In genomic region chr13:109626386-109627171, GRCh38 we compare ENCODE assay signal across 22 cellular contexts.
DNase-seq lines count a peak whose midpoint lies in the region; ATAC-seq, FAIRE-seq and TF ChIP-seq lines count a peak whose summit lies in the region.
"Had no signal": no experiment of that assay in that cellular context is flagged by ENCODE, and none has a peak within 500 bp of the region (broad histone marks: within the 10 kb centered on the region; RNA-seq: fewer than 3 reads in every experiment).

No MANE protein-coding gene starts in this region.

- WGBS in IMR-90 (ENCODE audit: extremely low coverage in 2 of 2, insufficient read length in 1 of 2), 2 experiments = 29% methylated on average over 1 of the region's 8 CpGs; no CpG with 5 or more reads in 1 of the 2 experiments
- 71% methylated on average over 8 of the region's 8 CpGs for WGBS in prostate gland

- H3K18ac ChIP-seq in IMR-90 (ENCODE audit: low read depth, low read length) = no peak overlapping the region

- H3K36me3 ChIP-seq in DND-41 (ENCODE audit: insufficient read depth, low read length) (no peaks in the 10 kb centered on the region; the same call in none of the 2 replicates), IMR-90 (ENCODE audit: control insufficient read depth, insufficient read depth, low read length) (no peaks in the 10 kb centered on the region), astrocyte (ENCODE audit: insufficient read depth, low read length) (no peaks in the 10 kb centered on the region), prostate gland (no peaks in the 10 kb centered on the region)

- H3K4ac ChIP-seq in IMR-90 (ENCODE audit: low read depth, low read length) = no peak overlapping the region

- POLR2A ChIA-PET in IMR-90 (lab: Charles Lee; ENCODE audit: unreplicated experiment) = no interaction called here

- H2BK20ac ChIP-seq in IMR-90 (ENCODE audit: low read depth, low read length) = no peak overlapping the region

- no peaks in the 10 kb centered on the region for H3K9me3 Mint-ChIP-seq in astrocyte (ENCODE audit: unreplicated experiment)
- H3K9me3 Mint-ChIP-seq: T-cell had no signal

- H3K9me1 ChIP-seq in IMR-90 (ENCODE audit: insufficient read depth, low read length) = peaks cover 14% of the 10 kb centered on the region

- H3K27me3 Mint-ChIP-seq in astrocyte (ENCODE audit: low read depth, unreplicated experiment) = no peaks in the 10 kb centered on the region

- H3K14ac ChIP-seq in IMR-90 (replicated peaks; ENCODE audit: low read depth, low read length) = no peak overlapping the region; the same call in 1 of the 2 replicates

- no peak overlapping the region for H2AK5ac ChIP-seq in IMR-90 (ENCODE audit: low read depth, low read length)

- H3K27me3 ChIP-seq in DND-41 (ENCODE audit: insufficient read depth, low read length, poor library complexity) (no peaks in the 10 kb centered on the region), IMR-90 (ENCODE audit: control insufficient read depth, insufficient read depth, low read length) (peaks cover 10% of the 10 kb centered on the region), astrocyte (ENCODE audit: insufficient read depth, low read length) (no peaks in the 10 kb centered on the region), prostate gland (replicated peaks; ENCODE audit: insufficient read depth) (no peaks in the 10 kb centered on the region)

- no peak overlapping the region for H4K91ac ChIP-seq in IMR-90 (ENCODE audit: insufficient read depth, low read depth, low read length)

- no peak for TF ChIP-seq RAD21 in IMR-90 (IDR thresholded peaks at IDR 0.05; ENCODE audit: low read length)

- H3K27ac Mint-ChIP-seq in astrocyte (ENCODE audit: unreplicated experiment) = peak overlapping the region; percentile 29
- H3K27ac Mint-ChIP-seq: T-cell had no signal

- no peak overlapping the region for H3K4me2 ChIP-seq in DND-41 (ENCODE audit: insufficient read depth, low read length)
- H3K4me2 ChIP-seq in IMR-90 (ENCODE audit: low read depth, low read length) = no peak overlapping the region
- H3K4me2 ChIP-seq in astrocyte (ENCODE audit: low read length) = no peak overlapping the region
- H3K4me2 ChIP-seq: PC-9 had no signal

- H3K27ac ChIP-seq in DND-41 (ENCODE audit: low read length) (no peak overlapping the region), IMR-90 (ENCODE audit: insufficient read depth, low read length) (no peak overlapping the region), astrocyte (ENCODE audit: low read depth, low read length) (no peak overlapping the region), prostate gland (no peak overlapping the region)
- H3K27ac ChIP-seq: C4-2B, PC-9, RWPE1 had no signal

- no peak overlapping the region for H2AFZ ChIP-seq in DND-41 (ENCODE audit: low read depth, low read length)
- no peak overlapping the region for H2AFZ ChIP-seq in IMR-90 (replicated peaks; ENCODE audit: low read length, poor library complexity)
- H2AFZ ChIP-seq in astrocyte (ENCODE audit: low read depth, low read length) = no peak overlapping the region
- H2AFZ ChIP-seq: PC-9 had no signal

- dilution Hi-C loops in IMR-90 (cut with HindIII; ENCODE audit: low sequenced_read_pairs, unreplicated experiment) = no loop called here

- ATAC-seq in DND-41 (ENCODE audit: insufficient read depth, low read depth) (peak; percentile 56; the same call in 1 of the 3 replicates), IMR-90 (ENCODE audit: low read depth) (no peak), HG03520 (IDR thresholded peaks at IDR 0.05; ENCODE audit: unreplicated experiment) (no peak)
- ATAC-seq: HCT116, SK-N-SH treated with all-trans-retinoic acid at 6 μM for 48 hours, T-cell had no signal

- H4K20me1 ChIP-seq in DND-41 (ENCODE audit: insufficient read depth, low read length) (peaks cover 22% of the 10 kb centered on the region; the same call in 1 of the 2 replicates), IMR-90 (ENCODE audit: insufficient read depth, low read length) (no peaks in the 10 kb centered on the region), astrocyte (ENCODE audit: insufficient read depth, low read length) (no peaks in the 10 kb centered on the region)

- H3K79me2 ChIP-seq in DND-41 (ENCODE audit: insufficient read depth, low read length) (peaks cover 65% of the 10 kb centered on the region), astrocyte (ENCODE audit: insufficient read depth, low read length) (no peaks in the 10 kb centered on the region)

- TF ChIP-seq POLR2A in IMR-90 (IDR thresholded peaks at IDR 0.05; ENCODE audit: low read depth, low read length) = no peak
- TF ChIP-seq POLR2A in prostate gland (IDR thresholded peaks at IDR 0.05) = no peak

- DNase-seq in DND-41 (no peak), IMR-90 (no peak), astrocyte (ENCODE audit: low read depth) (no peak), myocyte (ENCODE audit: low read depth) (peak; percentile 25), prostate gland (ENCODE audit: low spot score) (no peak), superior temporal gyrus (ENCODE audit: extremely low spot score) (no peak)
- DNase-seq: ACHN, GDM1, MV-4-11, NCI-H1417, NCI-H187, NCI-H2107, NCI-H510A, NCI-H748 treated with DMSO at 0.1 percent for 48 hours, PC-9, SIG-M5, T-cell had no signal

- no peaks in the 10 kb centered on the region for H3K36me3 Mint-ChIP-seq in astrocyte (ENCODE audit: low read depth, unreplicated experiment)
- H3K36me3 Mint-ChIP-seq: T-cell had no signal

- FAIRE-seq in astrocyte (lab: Jason Lieb, UNC) = peak; percentile 56

- H2BK15ac ChIP-seq in IMR-90 (ENCODE audit: low read depth, low read length) = no peak overlapping the region

- no peak overlapping the region for H3K56ac ChIP-seq in IMR-90 (ENCODE audit: extremely low read depth, insufficient read depth, low read length)

- no peak overlapping the region for H4K8ac ChIP-seq in IMR-90 (ENCODE audit: low read depth in 2 of 2, low read length in 2 of 2)

- H3K4me3 ChIP-seq in DND-41 (ENCODE audit: low read depth in 1 of 2, low read length in 2 of 2) (no peak overlapping the region), IMR-90 (ENCODE audit: insufficient read depth, low read depth, low read length) (no peak overlapping the region), astrocyte (ENCODE audit: insufficient read depth, low read depth, low read length) (no peak overlapping the region), prostate gland (no peak overlapping the region)
- H3K4me3 ChIP-seq: PC-9 had no signal

- H3K9me3 ChIP-seq in DND-41 (ENCODE audit: insufficient read depth, low read length, severe bottlenecking) = no peaks in the 10 kb centered on the region
- no peaks in the 10 kb centered on the region for H3K9me3 ChIP-seq in IMR-90 (ENCODE audit: control insufficient read depth, insufficient read depth, low read length)
- no peaks in the 10 kb centered on the region for H3K9me3 ChIP-seq in astrocyte (ENCODE audit: insufficient read depth, low read depth, low read length)
- H3K9me3 ChIP-seq in prostate gland = no peaks in the 10 kb centered on the region

- H3K4me1 Mint-ChIP-seq in astrocyte (ENCODE audit: low read depth, unreplicated experiment) = peaks cover 20% of the 10 kb centered on the region
- H3K4me1 Mint-ChIP-seq: T-cell had no signal

- in situ Hi-C loops in IMR-90 (cut with MboI; ENCODE audit: low sequenced_read_pairs) = no loop called here

- CTCF ChIA-PET in IMR-90 (lab: Yijun Ruan, JAX) = no interaction called here

- intact Hi-C loops in IMR-90 (cut with micrococcal nuclease) (loop anchor here (10.0 kb wide), 1 partner anchor 232 kb away; no protein-coding TSS in a partner anchor), prostate gland (cut with DNase I) (no loop called here)

- H3K23ac ChIP-seq in IMR-90 (ENCODE audit: low read depth, low read length) = no peak overlapping the region

- H2BK120ac ChIP-seq in IMR-90 (ENCODE audit: low read depth, low read length) = no peak overlapping the region

- H2BK5ac ChIP-seq in IMR-90 (ENCODE audit: low read depth, low read length, poor library complexity, severe bottlenecking) = no peak overlapping the region

- TF ChIP-seq CTCF in DND-41 (IDR thresholded peaks at IDR 0.05; ENCODE audit: borderline replicate concordance, extremely low read depth, low read length, poor library complexity, severe bottlenecking) (no peak), IMR-90 (conservative IDR thresholded peaks at IDR 0.05; ENCODE audit: low read depth, low read length) (no peak), astrocyte (IDR thresholded peaks at IDR 0.05; ENCODE audit: insufficient read depth, low read depth, low read length) (no peak), prostate gland (IDR thresholded peaks at IDR 0.05) (no peak)

- H2AK9ac ChIP-seq in IMR-90 (replicated peaks; ENCODE audit: low read depth, low read length, poor library complexity) = no peak overlapping the region

- no peaks in the 10 kb centered on the region for H3K79me1 ChIP-seq in IMR-90 (ENCODE audit: low read depth in 1 of 2, low read length in 2 of 2)

- no peak overlapping the region for H3K4me3 Mint-ChIP-seq in astrocyte (ENCODE audit: unreplicated experiment)
- H3K4me3 Mint-ChIP-seq: T-cell had no signal

- H3K9ac ChIP-seq in DND-41 (ENCODE audit: low read depth, low read length) = no peak overlapping the region
- H3K9ac ChIP-seq in IMR-90 (ENCODE audit: low read depth, low read length) = no peak overlapping the region
- no peak overlapping the region for H3K9ac ChIP-seq in astrocyte (ENCODE audit: low read length)

- BruUV-seq in IMR-90 (replicated peaks; lab: Mats Ljungman, UMichigan) = no TSS peak

- H4K5ac ChIP-seq in IMR-90 (ENCODE audit: low read depth, low read length) = no peak overlapping the region

- H3K4me1 ChIP-seq in DND-41 (ENCODE audit: insufficient read depth, low read length) (no peaks in the 10 kb centered on the region), IMR-90 (ENCODE audit: control insufficient read depth, insufficient read depth, low read length) (peaks cover 9% of the 10 kb centered on the region), astrocyte (ENCODE audit: insufficient read depth, low read length) (peaks cover 14% of the 10 kb centered on the region), prostate gland (replicated peaks) (no peaks in the 10 kb centered on the region)

TF ChIP-seq in IMR-90, 13 proteins besides CTCF, POLR2A, EP300 and RAD21 (continues in another document):
- TF ChIP-seq CHD1 (IDR thresholded peaks at IDR 0.05; ENCODE audit: low read depth, low read length) (no peak), MXI1 (IDR thresholded peaks at IDR 0.05; ENCODE audit: borderline replicate concordance, low read depth, low read length) (no peak), MAFK (IDR thresholded peaks at IDR 0.05; ENCODE audit: low read depth, low read length) (peak; percentile 80), USF2 (IDR thresholded peaks at IDR 0.05; ENCODE audit: low read depth, low read length) (no peak), CEBPB (IDR thresholded peaks at IDR 0.05; ENCODE audit: low read depth, low read length) (no peak), RFX5 (IDR thresholded peaks at IDR 0.05; ENCODE audit: low read depth, low read length) (no peak), SMC3 (IDR thresholded peaks at IDR 0.05; ENCODE audit: low read depth, low read length) (no peak)
